Comparison of ENCODE assay signal across 8 cellular contexts in the genomic region with DNA sequence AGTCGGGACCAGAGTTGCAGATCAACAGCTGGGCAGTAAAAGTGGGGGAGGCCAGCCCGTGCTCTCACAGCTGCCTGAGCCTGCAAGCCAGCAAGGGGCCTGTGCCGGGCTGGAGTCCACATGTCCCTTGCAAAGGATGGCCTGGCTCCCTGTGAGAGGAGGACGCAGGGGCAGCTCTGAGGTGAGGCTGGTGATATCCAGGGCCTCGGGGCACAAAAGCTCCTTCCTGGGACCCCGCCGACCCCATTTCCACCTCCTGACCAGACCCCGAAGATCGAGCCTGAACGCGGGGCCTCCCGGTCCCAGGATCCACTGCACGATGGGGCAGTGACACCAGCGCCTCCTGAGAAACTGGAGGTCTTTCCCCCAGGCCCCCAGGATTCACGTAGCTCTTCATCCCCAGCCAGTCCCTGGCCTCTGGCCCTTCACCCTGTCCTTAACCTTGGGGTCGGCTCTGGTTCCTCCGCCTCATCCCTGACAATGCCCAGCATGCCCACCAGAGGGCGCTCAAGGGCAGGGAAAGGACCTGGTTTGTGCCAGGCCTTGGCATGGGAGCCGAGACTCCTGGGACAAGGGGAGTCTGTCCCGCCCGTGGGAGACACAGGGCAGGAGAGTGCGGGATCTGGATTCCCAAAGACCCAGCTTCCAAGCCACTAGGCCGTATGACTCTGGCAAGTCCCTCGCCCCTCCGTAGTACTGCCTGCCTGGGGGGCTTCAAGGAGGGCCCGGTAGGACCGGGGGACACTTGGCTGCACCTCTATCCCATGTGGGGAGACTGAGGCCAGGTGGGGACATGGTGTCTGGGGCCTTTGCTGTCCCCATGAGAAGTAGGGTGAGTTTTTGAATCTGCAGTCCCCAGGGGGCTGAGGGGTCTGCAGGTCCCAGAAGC. TPM values are rescaled to one million over a fixed set of nuclear protein-coding genes. Genes with fewer than 3 reads are reported as not detected.
A peak's percentile ranks its signal among the peaks of the same experiment; 100 is the strongest.
DNase-seq lines count a peak whose midpoint lies in the region.

No MANE protein-coding gene starts in this region.

- H3K4me3 Mint-ChIP-seq in dendritic cell treated with granulocyte-macrophage colony-stimulating factor and Interleukin-4, amounts not matched to agents 40 ng/mL and 50 ng/mL, for 4 days, result peak overlapping the region; percentile 41

- peaks cover 50% of the 10 kb centered on the region for H3K4me1 ChIP-seq in mesenchymal stem cell (ENCODE audit: control insufficient read depth, insufficient read depth, low read depth, low read length)

- peak overlapping the region; percentile 95 for H3K27ac Mint-ChIP-seq in dendritic cell treated with granulocyte-macrophage colony-stimulating factor and Interleukin-4, amounts not matched to agents 40 ng/mL and 50 ng/mL, for 4 days

- peak overlapping the region; percentile 28 for H2AK5ac ChIP-seq in mesenchymal stem cell (ENCODE audit: low read length, severe bottlenecking)

- no peaks in the 10 kb centered on the region for H3K36me3 ChIP-seq in mesenchymal stem cell (ENCODE audit: control insufficient read depth in 1 of 2, insufficient read depth in 2 of 2, low read depth in 1 of 2, low read length in 2 of 2)

- H3K79me1 ChIP-seq in mesenchymal stem cell (replicated peaks; ENCODE audit: low read length, poor library complexity, severe bottlenecking), result peaks cover 2% of the 10 kb centered on the region

- H3K9ac ChIP-seq in mesenchymal stem cell (ENCODE audit: low read length), result peak overlapping the region; percentile 88

- no peaks in the 10 kb centered on the region for H3K9me3 Mint-ChIP-seq in dendritic cell treated with granulocyte-macrophage colony-stimulating factor and Interleukin-4, amounts not matched to agents 40 ng/mL and 50 ng/mL, for 4 days

- H3K27ac ChIP-seq in mesenchymal stem cell (ENCODE audit: low read length, poor library complexity, severe bottlenecking), result no peak overlapping the region

- H4K91ac ChIP-seq in mesenchymal stem cell (ENCODE audit: low read length), result peak overlapping the region; percentile 100

- H2BK15ac ChIP-seq in mesenchymal stem cell (ENCODE audit: low read depth, poor library complexity, severe bottlenecking), result peak overlapping the region; percentile 64

- no peak overlapping the region for H2BK5ac ChIP-seq in mesenchymal stem cell (ENCODE audit: low read depth, low read length, poor library complexity, severe bottlenecking)

- peaks cover 11% of the 10 kb centered on the region for H3K27me3 Mint-ChIP-seq in dendritic cell treated with granulocyte-macrophage colony-stimulating factor and Interleukin-4, amounts not matched to agents 40 ng/mL and 50 ng/mL, for 4 days

- H3K27me3 ChIP-seq in mesenchymal stem cell (ENCODE audit: control insufficient read depth in 1 of 2, insufficient read depth in 1 of 2, low read length in 2 of 2), result peaks cover 0 to 15% of the 10 kb centered on the region in 2 experiments

- H2BK120ac ChIP-seq in mesenchymal stem cell (ENCODE audit: low read depth, low read length), result peak overlapping the region; percentile 64

- H3K4me1 Mint-ChIP-seq in dendritic cell treated with granulocyte-macrophage colony-stimulating factor and Interleukin-4, amounts not matched to agents 40 ng/mL and 50 ng/mL, for 4 days (ENCODE audit: low read depth), result peaks cover 60% of the 10 kb centered on the region

- no peak overlapping the region for H3K4me2 ChIP-seq in mesenchymal stem cell (ENCODE audit: low read length, poor library complexity, severe bottlenecking)

- H3K23ac ChIP-seq in mesenchymal stem cell (ENCODE audit: low read length in 2 of 2), result no peak overlapping the region

- intact Hi-C loops in dendritic cell treated with granulocyte-macrophage colony-stimulating factor and Interleukin-4, amounts not matched to agents 40 ng/mL and 50 ng/mL, for 4 days (cut with micrococcal nuclease), result loop anchor here (1.0 to 5.0 kb wide), 3 partner anchors 78 to 323 kb away; no protein-coding TSS in a partner anchor

- no peak overlapping the region for H3K4me3 ChIP-seq in mesenchymal stem cell (ENCODE audit: insufficient read depth in 1 of 2, low read depth in 1 of 2, low read length in 2 of 2)

- no peak overlapping the region for H3K14ac ChIP-seq in mesenchymal stem cell (ENCODE audit: low read length in 2 of 2)

- H3K9me3 ChIP-seq in mesenchymal stem cell (ENCODE audit: control insufficient read depth, low read length), result no peaks in the 10 kb centered on the region

- DNase-seq in DMS153 (lab: John Stamatoyannopoulos, UW) (peak; percentile 55), DMS153 treated with DMSO at 0.1 percent for 48 hours (lab: John Stamatoyannopoulos, UW; ENCODE audit: unreplicated experiment) (no peak), NCI-H1694 treated with DMSO at 0.1 percent for 48 hours (lab: John Stamatoyannopoulos, UW) (peak; percentile 31), mesenchymal stem cell (peak; percentile 70), DMS79 (lab: John Stamatoyannopoulos, UW) (no peak)
- DNase-seq in activated CD4-positive, alpha-beta T cell treated with anti-CD3 and anti-CD28 coated beads, Interleukin-2, amount 50 U/mL, for 1 hour, result peak; percentile 83
- peak; percentile 48 to 50 for DNase-seq in stimulated activated CD8-positive, alpha-beta memory T cell treated with anti-CD3 and anti-CD28 coated beads, Interleukin-15, amount 100 ng/mL, for 48 hours (ENCODE audit: low read depth in 2 of 2)

- peak overlapping the region; percentile 79 for H4K8ac ChIP-seq in mesenchymal stem cell (ENCODE audit: low read length)

- 42% methylated on average over 27 of the region's 27 CpGs for WGBS in mesenchymal stem cell

- peak overlapping the region; percentile 39 to 44 for H3K4ac ChIP-seq in mesenchymal stem cell (ENCODE audit: low read depth in 1 of 2, low read length in 2 of 2)

- peak overlapping the region in 1 of 2 experiments; percentile 100 for H3K18ac ChIP-seq in mesenchymal stem cell (ENCODE audit: low read depth in 1 of 2, low read length in 2 of 2)

- no peak overlapping the region for H2AFZ ChIP-seq in mesenchymal stem cell (ENCODE audit: low read depth, low read length)

- peak overlapping the region; percentile 96 to 100 for H2BK12ac ChIP-seq in mesenchymal stem cell (ENCODE audit: low read length in 2 of 2)

- H3K36me3 Mint-ChIP-seq in dendritic cell treated with granulocyte-macrophage colony-stimulating factor and Interleukin-4, amounts not matched to agents 40 ng/mL and 50 ng/mL, for 4 days (ENCODE audit: low read depth), result no peaks in the 10 kb centered on the region

RNA-seq across cellular contexts. Expression of a gene that starts 17.8 kb away (rescaled TPM):
- not detected for polyA plus RNA-seq in mesenchymal stem cell (2013, experiment 1 of 2)
- not detected for polyA plus RNA-seq in mesenchymal stem cell (2013, experiment 2 of 2)

Comparison
In these comparisons a context has a peak if more than half of its experiments do, and no peak if none do; other contexts are left out.
1. DNase-seq: peak in DMS153 (single experiment), NCI-H1694 treated with DMSO at 0.1 percent for 48 hours (single experiment), activated CD4-positive, alpha-beta T cell treated with anti-CD3 and anti-CD28 coated beads, Interleukin-2, amount 50 U/mL, for 1 hour (single experiment), mesenchymal stem cell (single experiment) and stimulated activated CD8-positive, alpha-beta memory T cell treated with anti-CD3 and anti-CD28 coated beads, Interleukin-15, amount 100 ng/mL, for 48 hours (2 of 2); none in DMS153 treated with DMSO at 0.1 percent for 48 hours (single experiment) and DMS79 (single experiment).